ENCODE assay signal across 8 cellular contexts in genomic region chr11:14643697-14644395, GRCh38. TPM values are rescaled to one million over a fixed set of nuclear protein-coding genes. Genes with fewer than 3 reads are reported as not detected.
DNase-seq lines count a peak whose midpoint lies in the region; ATAC-seq, FAIRE-seq and TF ChIP-seq lines count a peak whose summit lies in the region.

Gene PDE3B (plus strand): TSS chr11:14643804. CDS start chr11:14644076, 272 bp downstream.

- peaks cover 8 to 15% of the 10 kb centered on the region in 2 experiments for H3K27me3 ChIP-seq in endothelial cell of umbilical vein (ENCODE audit: control insufficient read depth in 2 of 2, insufficient read depth in 2 of 2, low read length in 2 of 2)

- peak; percentile 81 for ATAC-seq in HG03432 (IDR thresholded peaks at IDR 0.05; ENCODE audit: unreplicated experiment)

- peak within 1 kb of the TSS; percentile 97 for H3K4me2 ChIP-seq in endothelial cell of umbilical vein (ENCODE audit: insufficient read depth, low read length)

- peak in 1 of 2 donors; percentile 6 for TF ChIP-seq CTCF in endothelial cell of umbilical vein (IDR thresholded peaks at IDR 0.05; ENCODE audit: extremely low read depth in 1 of 2, insufficient read depth in 1 of 2, low read depth in 1 of 2, low read length in 2 of 2)

- H3K9me1 ChIP-seq in endothelial cell of umbilical vein (replicated peaks; ENCODE audit: control insufficient read depth, extremely low read depth, insufficient read depth, low read length), result no peaks in the 10 kb centered on the region

- no peaks in the 10 kb centered on the region for H3K36me3 ChIP-seq in endothelial cell of umbilical vein (ENCODE audit: control insufficient read depth in 2 of 2, extremely low read depth in 1 of 2, insufficient read depth in 2 of 2, low read length in 2 of 2)

- H2AFZ ChIP-seq in endothelial cell of umbilical vein (ENCODE audit: low read depth, low read length), result peak within 1 kb of the TSS; percentile 99

- dilution Hi-C loops in endothelial cell of umbilical vein (cut with MboI; ENCODE audit: extremely low pct_ligation_motif_present, low sequenced_read_pairs), result no loop called here

- POLR2A ChIA-PET in endothelial cell of umbilical vein (lab: Charles Lee), result no interaction called here

- intact Hi-C loops in endothelial cell of umbilical vein (cut with micrococcal nuclease), result loop anchor here (1.0 to 5.0 kb wide), 6 partner anchors 107 to 263 kb away; partner anchors contain the start of genes CYP2R1 and PSMA1

- TF ChIP-seq POLR2A in GM19193 (IDR thresholded peaks at IDR 0.05; ENCODE audit: extremely low read depth, insufficient read depth, insufficient read length), result peak; percentile 48
- no peak for TF ChIP-seq POLR2A in endothelial cell of umbilical vein (IDR thresholded peaks at IDR 0.05; ENCODE audit: low read depth, low read length)

- FAIRE-seq in endothelial cell of umbilical vein (lab: Jason Lieb, UNC), result no peak

- peak within 1 kb of the TSS; percentile 15 for H3K27ac ChIP-seq in endothelial cell of umbilical vein (ENCODE audit: insufficient read depth, low read depth, low read length)

- peak within 1 kb of the TSS; percentile 51 to 65 (median 64) for H3K4me3 ChIP-seq in endothelial cell of umbilical vein (replicated peaks in 1 of 3; ENCODE audit: insufficient read depth in 1 of 3, low read depth in 1 of 3, low read length in 3 of 3)

- H4K20me1 ChIP-seq in endothelial cell of umbilical vein (replicated peaks; ENCODE audit: control insufficient read depth, extremely low read depth, insufficient read depth, low read length), result no peaks in the 10 kb centered on the region

- peak within 1 kb of the TSS; percentile 49 for H3K9ac ChIP-seq in endothelial cell of umbilical vein (replicated peaks; ENCODE audit: extremely low read depth, insufficient read depth, low read length)

- no TSS peak for BruUV-seq in endothelial cell of umbilical vein (replicated peaks; lab: Mats Ljungman, UMichigan)

- H3K79me2 ChIP-seq in endothelial cell of umbilical vein (ENCODE audit: control insufficient read depth, insufficient read depth, low read length), result no peaks in the 10 kb centered on the region

- CTCF ChIA-PET in endothelial cell of umbilical vein (lab: Charles Lee), result interaction anchor here (0.6 to 2.1 kb wide), 9 partner anchors 9 to 431 kb away, joined by 3 to 17 read pairs (median 3); no protein-coding TSS in a partner anchor

- DNase-seq in C1 segment of cervical spinal cord (lab: John Stamatoyannopoulos, UW) (peak in 10 of 14 donors; percentile 32 to 75 (median 52)), NCI-H82 treated with DMSO at 0.1 percent for 48 hours (lab: John Stamatoyannopoulos, UW; ENCODE audit: unreplicated experiment) (peak; percentile 21), endothelial cell of umbilical vein (ENCODE audit: low read depth, low spot score) (peak; percentile 35), middle frontal gyrus (ENCODE audit: extremely low spot score, low spot score) (peak; percentile 67)
- peak; percentile 13 to 75 (median 66) for DNase-seq in activated CD8-positive, alpha-beta memory T cell treated with anti-CD3 and anti-CD28 coated beads for 48 hours (ENCODE audit: low read depth in 2 of 3, low spot score in 2 of 3)
- DNase-seq in stimulated activated CD8-positive, alpha-beta memory T cell treated with anti-CD3 and anti-CD28 coated beads, Interleukin-4, amount 100 ng/mL, for 48 hours, result peak; percentile 86

- H3K9me3 ChIP-seq in endothelial cell of umbilical vein (replicated peaks; ENCODE audit: control insufficient read depth, insufficient read depth, low read length), result no peaks in the 10 kb centered on the region

- peaks cover 18% of the 10 kb centered on the region for H3K4me1 ChIP-seq in endothelial cell of umbilical vein (ENCODE audit: control insufficient read depth, extremely low read depth, insufficient read depth, low read length)

TF ChIP-seq in endothelial cell of umbilical vein, 7 proteins besides CTCF, POLR2A, EP300 and RAD21:
- no peak for TF ChIP-seq JUN (IDR thresholded peaks at IDR 0.05; ENCODE audit: borderline replicate concordance, insufficient read depth, insufficient read length, low read depth)
- TF ChIP-seq POLR2AphosphoS5 (IDR thresholded peaks at IDR 0.05; ENCODE audit: insufficient read depth, low read depth, low read length), result no peak
- no peak for TF ChIP-seq GATA2 (IDR thresholded peaks at IDR 0.05; ENCODE audit: insufficient read depth, insufficient read length, low read depth, low read length)
- no peak for TF ChIP-seq EZH2 (IDR thresholded peaks at IDR 0.05; ENCODE audit: borderline replicate concordance, low read depth, low read length, severe bottlenecking)
- no peak for TF ChIP-seq FOS (IDR thresholded peaks at IDR 0.05; ENCODE audit: borderline replicate concordance, insufficient read depth, low read length)
- TF ChIP-seq MAX (IDR thresholded peaks at IDR 0.05; ENCODE audit: insufficient read depth, insufficient read length), result no peak
- no peak for TF ChIP-seq MYC (IDR thresholded peaks at IDR 0.05; ENCODE audit: low read depth, low read length)

RNA-seq across cellular contexts. Expression of gene PDE3B, which starts in this region (rescaled TPM):
- 1.7 and 1.9 TPM in 2 replicates for total RNA-seq in endothelial cell of umbilical vein
- 0.22 and 0.26 TPM in 2 replicates for polyA plus RNA-seq in endothelial cell of umbilical vein
- 0.23 TPM in 2 replicates for polyA plus RNA-seq in endothelial cell of umbilical vein (2011; cell fraction: cytosol; rRNA removed)
- 0.63 and 1.0 TPM in 2 replicates for polyA plus RNA-seq in endothelial cell of umbilical vein (2011; cell fraction: nucleus; rRNA removed)
- polyA plus RNA-seq in endothelial cell of umbilical vein (2012), result 0.22 and 0.86 TPM in 2 replicates
- polyA minus RNA-seq in endothelial cell of umbilical vein, result 0.85 and 0.90 TPM in 2 replicates
- 18.5 TPM for polyA minus RNA-seq in endothelial cell of umbilical vein (2011; cell fraction: cytosol; rRNA and poly(A)+ RNA removed)
- polyA minus RNA-seq in endothelial cell of umbilical vein (2011; cell fraction: nucleus; rRNA and poly(A)+ RNA removed), result 1.8 and 4.1 TPM in 2 replicates

Comparison
In these comparisons a context has a peak if more than half of its experiments do, and no peak if none do; other contexts are left out.
1. Peak in every context shown above with its lines: DNase-seq, ATAC-seq, H3K4me3 ChIP-seq and H3K27ac ChIP-seq.
2. DNase-seq: peak in every context shown above with its lines; median percentile 86 in stimulated activated CD8-positive, alpha-beta memory T cell treated with anti-CD3 and anti-CD28 coated beads, Interleukin-4, amount 100 ng/mL, for 48 hours; 67 in middle frontal gyrus; 66 in activated CD8-positive, alpha-beta memory T cell treated with anti-CD3 and anti-CD28 coated beads for 48 hours; 52 in C1 segment of cervical spinal cord; 35 in endothelial cell of umbilical vein; 21 in NCI-H82 treated with DMSO at 0.1 percent for 48 hours.